Comparison of ENCODE assay signal across 5 cellular contexts in genomic region chr7:143424476-143424875, GRCh38. TPM values are rescaled to one million over a fixed set of nuclear protein-coding genes. Genes with fewer than 3 reads are reported as not detected.
"Had no signal": no experiment of that assay in that cellular context is flagged by ENCODE, and none has a peak within 500 bp of the region (broad histone marks: within the 10 kb centered on the region; RNA-seq: fewer than 3 reads in every experiment).

No MANE protein-coding gene starts in this region.

RNA-seq across cellular contexts. Expression of gene EPHA1, which starts 15.8 kb away (rescaled TPM):
- total RNA-seq: IMR-90 had no signal

RNA-seq across cellular contexts. Expression of gene TAS2R60, which starts 18.8 kb away (rescaled TPM):
- total RNA-seq: HepG2, HT-29, HT1080, IMR-90 had no signal
- polyA plus RNA-seq: HepG2, IgD-negative memory B cell, IMR-90 had no signal

RNA-seq across cellular contexts. Expression of gene TAS2R41, which starts 53.2 kb away (rescaled TPM):
- total RNA-seq: HepG2, HT-29, HT1080, IMR-90 had no signal
- polyA plus RNA-seq: HepG2, IgD-negative memory B cell, IMR-90 had no signal
